Comparison of ENCODE assay signal across 8 cellular contexts in the genomic region with DNA sequence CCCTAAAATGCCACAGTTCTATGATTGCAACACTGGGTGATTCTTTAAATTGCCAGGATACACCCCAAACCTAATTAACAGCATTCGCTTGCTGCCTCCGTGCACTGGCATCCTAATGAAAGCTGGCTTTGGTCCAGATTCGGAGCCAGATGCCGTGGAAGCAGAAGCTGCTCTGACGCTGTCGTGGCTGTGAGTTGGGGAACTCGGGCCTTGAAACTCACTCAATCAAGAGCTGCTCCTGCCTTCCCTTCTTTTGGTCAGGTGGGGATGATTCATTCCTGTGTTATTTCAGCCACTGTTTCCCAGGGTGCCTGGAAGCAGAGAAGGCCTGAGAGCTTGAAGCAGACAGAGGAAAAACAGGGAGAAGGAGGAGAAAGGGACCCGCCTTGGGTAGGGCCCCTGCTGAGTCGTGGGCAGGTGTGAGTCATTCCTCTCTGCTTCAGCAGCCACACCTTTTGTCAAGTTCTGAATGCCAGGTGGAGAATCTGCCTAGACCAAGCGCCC. TPM values are rescaled to one million over a fixed set of nuclear protein-coding genes. Genes with fewer than 3 reads are reported as not detected.
DNase-seq lines count a peak whose midpoint lies in the region; ATAC-seq, FAIRE-seq and TF ChIP-seq lines count a peak whose summit lies in the region.
"Had no signal": no experiment of that assay in that cellular context is flagged by ENCODE, and none has a peak within 500 bp of the region (broad histone marks: within the 10 kb centered on the region; RNA-seq: fewer than 3 reads in every experiment).

No MANE protein-coding gene starts in this region.

- intact Hi-C loops in upper lobe of right lung (cut with DNase I) (no loop called here), ascending aorta (cut with DNase I) (no loop called here)

- peak; percentile 54 for DNase-seq in GM04504 (ENCODE audit: low read depth)
- DNase-seq in NCI-H1694 treated with DMSO at 0.1 percent for 48 hours (lab: John Stamatoyannopoulos, UW), result peak; percentile 93
- DNase-seq in amygdala (lab: John Stamatoyannopoulos, UW), result peak in 43 of 56 donors; percentile 2 to 71 (median 23)
- peak; percentile 99 for DNase-seq in keratinocyte (ENCODE audit: low read depth, low spot score)
- no peak for DNase-seq in upper lobe of right lung
- DNase-seq in ascending aorta (ENCODE audit: low spot score in 2 of 2), result no peak
- DNase-seq in activated effector memory CD4-positive, alpha-beta T cell treated with Interleukin-2 at 50 U/mL for 16 hours, result no peak

- H4K20me1 ChIP-seq in keratinocyte (ENCODE audit: control insufficient read depth, extremely low read depth, insufficient read depth, low read length), result no peaks in the 10 kb centered on the region

- H3K4me3 ChIP-seq in keratinocyte (ENCODE audit: control insufficient read depth in 2 of 3, extremely low read depth in 1 of 3, insufficient read depth in 2 of 3, low read depth in 1 of 3, low read length in 3 of 3) (peak overlapping the region in 2 of 3 experiments; percentile 21 to 36), upper lobe of right lung (no peak overlapping the region), ascending aorta (no peak overlapping the region)
- H3K4me3 ChIP-seq: SK-N-MC had no signal

- FAIRE-seq in keratinocyte (lab: Jason Lieb, UNC), result peak; percentile 88

- H3K4me1 ChIP-seq in keratinocyte (ENCODE audit: control insufficient read depth, extremely low read depth, insufficient read depth, low read length) (peaks cover 19% of the 10 kb centered on the region), upper lobe of right lung (no peaks in the 10 kb centered on the region), ascending aorta (no peaks in the 10 kb centered on the region)

- TF ChIP-seq CTCF in keratinocyte (optimal IDR thresholded peaks at IDR 0.05 in 1 of 3, IDR thresholded peaks at IDR 0.05 in 1 of 3, conservative IDR thresholded peaks at IDR 0.05 in 1 of 3; ENCODE audit: extremely low read depth in 1 of 3, insufficient read depth in 2 of 3, low read length in 3 of 3), result no peak
- TF ChIP-seq CTCF in upper lobe of right lung (IDR thresholded peaks at IDR 0.05), result no peak
- TF ChIP-seq CTCF in ascending aorta (IDR thresholded peaks at IDR 0.05), result no peak

- H3K4me2 ChIP-seq in keratinocyte (ENCODE audit: control insufficient read depth, extremely low read depth, insufficient read depth, low read depth, low read length), result peak overlapping the region; percentile 93

- dilution Hi-C loops in keratinocyte (cut with MboI; ENCODE audit: extremely low pct_ligation_motif_present, low sequenced_read_pairs), result no loop called here

- H3K27ac ChIP-seq in keratinocyte (ENCODE audit: control insufficient read depth, insufficient read depth, low read length), result peak overlapping the region; percentile 98
- no peak overlapping the region for H3K27ac ChIP-seq in upper lobe of right lung
- H3K27ac ChIP-seq in ascending aorta, result no peak overlapping the region
- H3K27ac ChIP-seq: SK-N-MC had no signal

- H3K9me1 ChIP-seq in keratinocyte (ENCODE audit: control insufficient read depth, extremely low read depth, insufficient read depth, low read length), result no peaks in the 10 kb centered on the region

- peak overlapping the region; percentile 42 for H2AFZ ChIP-seq in keratinocyte (ENCODE audit: control insufficient read depth, low read length)

- H3K36me3 ChIP-seq in keratinocyte (ENCODE audit: control insufficient read depth in 2 of 2, extremely low read depth in 1 of 2, insufficient read depth in 2 of 2, low read length in 2 of 2), result no peaks in the 10 kb centered on the region
- H3K36me3 ChIP-seq in upper lobe of right lung, result no peaks in the 10 kb centered on the region
- H3K36me3 ChIP-seq in ascending aorta, result no peaks in the 10 kb centered on the region

- no peaks in the 10 kb centered on the region for H3K9me3 ChIP-seq in keratinocyte (ENCODE audit: control insufficient read depth, low read depth, low read length)
- no peaks in the 10 kb centered on the region for H3K9me3 ChIP-seq in upper lobe of right lung
- peaks cover 0 to 4% of the 10 kb centered on the region in 2 donors for H3K9me3 ChIP-seq in ascending aorta

- H3K27me3 ChIP-seq in keratinocyte (ENCODE audit: control insufficient read depth, extremely low read depth, insufficient read depth, low read length), result no peaks in the 10 kb centered on the region
- H3K27me3 ChIP-seq in upper lobe of right lung, result no peaks in the 10 kb centered on the region
- no peaks in the 10 kb centered on the region for H3K27me3 ChIP-seq in ascending aorta

- no peaks in the 10 kb centered on the region for H3K79me2 ChIP-seq in keratinocyte (ENCODE audit: control insufficient read depth, insufficient read depth, low read length)

- peak overlapping the region; percentile 73 for H3K9ac ChIP-seq in keratinocyte (ENCODE audit: control insufficient read depth, extremely low read depth, insufficient read depth, low read length)

- ATAC-seq in upper lobe of right lung, result peak; percentile 80

RNA-seq across cellular contexts. Expression of a gene that starts 36.2 kb away (rescaled TPM):
- polyA plus RNA-seq in keratinocyte, result 254 to 286 TPM (median 255 TPM) in 3 replicates
- polyA plus RNA-seq in keratinocyte (2011; ENCODE audit: low read depth), result 2,196 TPM
- 184 and 222 TPM in 2 replicates for polyA plus RNA-seq in keratinocyte (2011; cell fraction: cytosol; rRNA removed)
- polyA plus RNA-seq in keratinocyte (2011; cell fraction: nucleus; rRNA removed), result 932 and 1,129 TPM in 2 replicates
- 346 and 943 TPM in 2 replicates for polyA plus RNA-seq in keratinocyte (2012; ENCODE audit: low replicate concordance)
- 431 to 618 TPM (median 497 TPM) in 3 replicates for polyA minus RNA-seq in keratinocyte
- polyA minus RNA-seq in keratinocyte (2011; cell fraction: cytosol; rRNA and poly(A)+ RNA removed), result 239 TPM
- polyA minus RNA-seq in keratinocyte (2011; cell fraction: nucleus; rRNA and poly(A)+ RNA removed), result 1,008 and 1,842 TPM in 2 replicates
- 21.4 TPM for total RNA-seq in upper lobe of right lung
- 7.2 TPM for total RNA-seq in ascending aorta

Comparison
In these comparisons a context has a peak if more than half of its experiments do, and no peak if none do; other contexts are left out.
1. DNase-seq: peak in GM04504 (single experiment), NCI-H1694 treated with DMSO at 0.1 percent for 48 hours (single experiment), amygdala (43 of 56) and keratinocyte (single experiment); none in upper lobe of right lung (single experiment), ascending aorta (0 of 2) and activated effector memory CD4-positive, alpha-beta T cell treated with Interleukin-2 at 50 U/mL for 16 hours (single experiment).
2. H3K4me3 ChIP-seq: peak in keratinocyte (2 of 3); none in upper lobe of right lung (single experiment) and ascending aorta (0 of 2).